ENCODE assay signal across 11 cellular contexts in the genomic region with DNA sequence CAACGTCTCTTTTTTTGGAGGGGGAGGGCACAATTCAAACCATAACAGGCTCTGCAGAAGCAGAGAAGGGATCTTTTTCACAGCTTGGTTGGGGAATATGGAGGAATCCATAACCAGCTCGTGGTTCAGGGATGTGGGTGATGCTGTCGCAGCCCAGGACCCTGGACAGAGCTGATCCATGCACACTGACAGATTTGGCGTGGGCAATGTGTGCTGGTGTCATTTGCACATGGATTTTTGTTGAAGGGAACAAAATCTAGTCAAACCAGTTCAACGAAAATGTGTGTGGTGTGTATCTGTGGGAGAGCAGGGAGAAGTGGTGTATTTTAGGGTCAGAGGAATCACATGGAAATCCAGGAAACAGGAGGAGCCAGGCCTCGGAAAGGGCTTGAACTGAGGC. TPM values are rescaled to one million over a fixed set of nuclear protein-coding genes. Genes with fewer than 3 reads are reported as not detected.
DNase-seq lines count a peak whose midpoint lies in the region; ATAC-seq and TF ChIP-seq lines count a peak whose summit lies in the region.
"Had no signal": no experiment of that assay in that cellular context is flagged by ENCODE, and none has a peak within 500 bp of the region (broad histone marks: within the 10 kb centered on the region; RNA-seq: fewer than 3 reads in every experiment).

No MANE protein-coding gene starts in this region.

- H3K36me3 Mint-ChIP-seq in natural killer cell = no peaks in the 10 kb centered on the region

- H3K27ac Mint-ChIP-seq in natural killer cell = peak overlapping the region; percentile 91 to 94

- H3K4me3 ChIP-seq in epithelial cell of esophagus (ENCODE audit: low read length) = no peak overlapping the region
- H3K4me3 ChIP-seq: smooth muscle cell, testis had no signal

- peaks cover 81 to 88% of the 10 kb centered on the region in 2 donors for H3K4me1 Mint-ChIP-seq in natural killer cell

- H3K27me3 Mint-ChIP-seq in natural killer cell (ENCODE audit: low read depth in 2 of 2) = no peaks in the 10 kb centered on the region

- DNase-seq in ELF-1 (ENCODE audit: low read depth, low spot score) = peak; percentile 46
- peak; percentile 69 for DNase-seq in epithelial cell of esophagus (ENCODE audit: low read depth)
- DNase-seq in natural killer cell = no peak
- DNase-seq in NCI-H187 (lab: John Stamatoyannopoulos, UW) = no peak
- no peak for DNase-seq in GDM1 (lab: John Stamatoyannopoulos, UW)
- DNase-seq in midbrain (lab: John Stamatoyannopoulos, UW) = no peak
- DNase-seq: T-helper 9 cell, testis had no signal

- ATAC-seq in natural killer cell (no peak), GM18858 (IDR thresholded peaks at IDR 0.05; ENCODE audit: unreplicated experiment) (no peak)

- intact Hi-C loops in natural killer cell (cut with micrococcal nuclease) = no loop called here

- TF ChIP-seq CTCF in epithelial cell of esophagus (IDR thresholded peaks at IDR 0.05; ENCODE audit: insufficient read depth, low read depth, low read length, missing control alignments) (no peak), natural killer cell (IDR thresholded peaks at IDR 0.05) (no peak)

- peaks cover 0 to 2% of the 10 kb centered on the region in 2 donors for H3K9me3 Mint-ChIP-seq in natural killer cell

- H3K4me3 Mint-ChIP-seq in natural killer cell = no peak overlapping the region

TF ChIP-seq in PFSK-1, 5 proteins besides CTCF, POLR2A, EP300 and RAD21:
- no peak for TF ChIP-seq SIN3A (IDR thresholded peaks at IDR 0.05; ENCODE audit: borderline replicate concordance, insufficient read depth, low read length)
- TF ChIP-seq, protein P1, sequence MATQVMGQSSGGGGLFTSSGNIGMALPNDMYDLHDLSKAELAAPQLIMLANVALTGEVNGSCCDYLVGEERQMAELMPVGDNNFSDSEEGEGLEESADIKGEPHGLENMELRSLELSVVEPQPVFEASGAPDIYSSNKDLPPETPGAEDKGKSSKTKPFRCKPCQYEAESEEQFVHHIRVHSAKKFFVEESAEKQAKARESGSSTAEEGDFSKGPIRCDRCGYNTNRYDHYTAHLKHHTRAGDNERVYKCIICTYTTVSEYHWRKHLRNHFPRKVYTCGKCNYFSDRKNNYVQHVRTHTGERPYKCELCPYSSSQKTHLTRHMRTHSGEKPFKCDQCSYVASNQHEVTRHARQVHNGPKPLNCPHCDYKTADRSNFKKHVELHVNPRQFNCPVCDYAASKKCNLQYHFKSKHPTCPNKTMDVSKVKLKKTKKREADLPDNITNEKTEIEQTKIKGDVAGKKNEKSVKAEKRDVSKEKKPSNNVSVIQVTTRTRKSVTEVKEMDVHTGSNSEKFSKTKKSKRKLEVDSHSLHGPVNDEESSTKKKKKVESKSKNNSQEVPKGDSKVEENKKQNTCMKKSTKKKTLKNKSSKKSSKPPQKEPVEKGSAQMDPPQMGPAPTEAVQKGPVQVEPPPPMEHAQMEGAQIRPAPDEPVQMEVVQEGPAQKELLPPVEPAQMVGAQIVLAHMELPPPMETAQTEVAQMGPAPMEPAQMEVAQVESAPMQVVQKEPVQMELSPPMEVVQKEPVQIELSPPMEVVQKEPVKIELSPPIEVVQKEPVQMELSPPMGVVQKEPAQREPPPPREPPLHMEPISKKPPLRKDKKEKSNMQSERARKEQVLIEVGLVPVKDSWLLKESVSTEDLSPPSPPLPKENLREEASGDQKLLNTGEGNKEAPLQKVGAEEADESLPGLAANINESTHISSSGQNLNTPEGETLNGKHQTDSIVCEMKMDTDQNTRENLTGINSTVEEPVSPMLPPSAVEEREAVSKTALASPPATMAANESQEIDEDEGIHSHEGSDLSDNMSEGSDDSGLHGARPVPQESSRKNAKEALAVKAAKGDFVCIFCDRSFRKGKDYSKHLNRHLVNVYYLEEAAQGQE (IDR thresholded peaks at IDR 0.05; ENCODE audit: insufficient read depth in 1 of 2, low read depth in 2 of 2, low read length in 2 of 2) = peak; percentile 90 to 94
- TF ChIP-seq FOXP2 (optimal IDR thresholded peaks at IDR 0.05; ENCODE audit: borderline replicate concordance, extremely low read depth, extremely low read length, insufficient read depth) = no peak

RNA-seq across cellular contexts. Expression of a gene that starts 4.2 kb away (rescaled TPM):
- not detected for polyA plus RNA-seq in PFSK-1 (2012; ENCODE audit: insufficient read length, low read depth)
- 100 to 1,000 TPM; 317 to 361 (median 320) TPM for total RNA-seq in natural killer cell

RNA-seq across cellular contexts. Expression of a gene that starts 57.7 kb away (rescaled TPM):
- 21.8 TPM for polyA plus RNA-seq in PFSK-1 (2012; ENCODE audit: insufficient read length, low read depth)
- total RNA-seq in natural killer cell = 10 to 100 TPM in 2 of 3 donors, 1 to 10 TPM in 1; 6.5 to 19.1 (median 10.2) TPM

Comparison
In these comparisons a context has a peak if more than half of its experiments do, and no peak if none do; other contexts are left out.
1. DNase-seq: peak in ELF-1 (single experiment) and epithelial cell of esophagus (single experiment); none in natural killer cell (single experiment), NCI-H187 (0 of 2), GDM1 (single experiment) and midbrain (single experiment).